Comparison of ENCODE assay signal across 14 cellular contexts in the genomic region with DNA sequence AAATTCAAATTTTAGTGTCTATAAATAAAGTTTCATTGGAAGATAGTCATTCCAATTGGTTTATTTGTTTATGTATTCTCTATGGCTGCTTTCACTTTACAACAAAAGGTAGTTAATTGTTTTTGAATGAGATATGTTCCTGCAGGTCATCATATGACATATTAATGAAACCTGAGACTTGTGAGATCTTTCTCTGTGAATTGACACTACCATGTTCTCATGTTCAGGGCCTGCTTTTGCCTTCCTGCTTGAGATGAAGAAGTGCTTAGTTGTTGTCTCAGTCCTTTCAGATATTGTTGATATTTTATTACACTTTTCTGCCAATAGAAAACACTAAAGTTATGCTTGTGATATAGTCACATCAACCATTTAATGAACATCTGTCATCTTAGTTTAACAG.
DNase-seq lines count a peak whose midpoint lies in the region; ATAC-seq, FAIRE-seq and TF ChIP-seq lines count a peak whose summit lies in the region.
"Had no signal": no experiment of that assay in that cellular context is flagged by ENCODE, and none has a peak within 500 bp of the region (broad histone marks: within the 10 kb centered on the region; RNA-seq: fewer than 3 reads in every experiment).

No MANE protein-coding gene starts in this region.

- no peak overlapping the region for H3K27ac ChIP-seq in CD4-positive, alpha-beta T cell (ENCODE audit: low read depth, low read length)
- H3K27ac ChIP-seq in HEK293 (ENCODE audit: extremely low read depth, low read depth, low read length) = no peak overlapping the region

- H3K4me1 Mint-ChIP-seq in CD4-positive, alpha-beta T cell (ENCODE audit: low read depth) = peaks cover 54% of the 10 kb centered on the region
- H3K4me1 Mint-ChIP-seq in T-cell = peaks cover 60 to 69% (median 62%) of the 10 kb centered on the region in 3 donors

- no peaks in the 10 kb centered on the region for H3K27me3 ChIP-seq in CD4-positive, alpha-beta T cell (ENCODE audit: control insufficient read depth, insufficient read depth, low read length)

- ATAC-seq in CD4-positive, alpha-beta T cell (ENCODE audit: poor library complexity) = no peak
- no peak for ATAC-seq in T-cell (replicated peaks in 1 of 4)
- ATAC-seq: activated CD8-positive, alpha-beta T cell treated with anti-CD3 and anti-CD28 coated beads for 36 hours; activated naive CD4-positive, alpha-beta T cell treated with anti-CD3 and anti-CD28 coated beads, Interleukin-2, amount 50 U/mL, for 72 hours; activated T-cell treated with anti-CD3 and anti-CD28 coated beads, Interleukin-2, amount 50 U/mL, for 4 hours; HepG2 had no signal

- intact Hi-C loops in CD4-positive, alpha-beta T cell (cut with DNase I, micrococcal nuclease) = loop anchor here in 1 of 2 experiments (10.0 kb wide), 1 partner anchor 133 kb away; the partner anchor contains the start of gene UTRN

- no peaks in the 10 kb centered on the region for H3K27me3 Mint-ChIP-seq in CD4-positive, alpha-beta T cell
- H3K27me3 Mint-ChIP-seq in T-cell = no peaks in the 10 kb centered on the region
- H3K27me3 Mint-ChIP-seq: activated CD8-positive, alpha-beta T cell treated with anti-CD3 and anti-CD28 coated beads for 36 hours; brain had no signal

- H3K4me1 ChIP-seq in HEK293 (ENCODE audit: control insufficient read depth, insufficient read depth, low read length) = peaks cover 4% of the 10 kb centered on the region

- POLR2A ChIA-PET in CD4-positive, alpha-beta T cell (lab: Charles Lee) = no interaction called here
- POLR2A ChIA-PET in HEK293 (lab: Yijun Ruan, JAX) (no interaction called here), T-cell (lab: Charles Lee) (no interaction called here)

- CTCF ChIA-PET in CD4-positive, alpha-beta T cell (lab: Charles Lee) = interaction anchor here (0.6 to 1.7 kb wide), 2 partner anchors 65 to 75 kb away, joined by 3 to 4 read pairs; no protein-coding TSS in a partner anchor
- CTCF ChIA-PET in HEK293 (lab: Yijun Ruan, JAX) (no interaction called here), T-cell (lab: Charles Lee) (no interaction called here)

- H3K9me3 ChIP-seq in CD4-positive, alpha-beta T cell (ENCODE audit: control insufficient read depth, low read length) = no peaks in the 10 kb centered on the region
- H3K9me3 ChIP-seq in HEK293 (ENCODE audit: control insufficient read depth, insufficient read depth, low read depth, low read length) = no peaks in the 10 kb centered on the region

- H3K4me3 Mint-ChIP-seq in CD4-positive, alpha-beta T cell = no peak overlapping the region
- H3K4me3 Mint-ChIP-seq in T-cell = no peak overlapping the region
- H3K4me3 Mint-ChIP-seq: activated CD8-positive, alpha-beta T cell treated with anti-CD3 and anti-CD28 coated beads for 36 hours; activated T-cell treated with anti-CD3 and anti-CD28 coated beads, Interleukin-2, amount 50 U/mL, for 4 hours; brain had no signal

- H3K36me3 Mint-ChIP-seq in CD4-positive, alpha-beta T cell (ENCODE audit: low read depth) = peaks cover 19% of the 10 kb centered on the region
- H3K36me3 Mint-ChIP-seq in T-cell = peaks cover 10% of the 10 kb centered on the region
- H3K36me3 Mint-ChIP-seq: brain had no signal

- no peak for DNase-seq in CD4-positive, alpha-beta T cell
- DNase-seq in T-cell (no peak), KG1 (lab: John Stamatoyannopoulos, UW) (no peak), NCI-H446 treated with DMSO at 0.1 percent for 48 hours (lab: John Stamatoyannopoulos, UW) (no peak), NCI-H1092 treated with DMSO at 0.1 percent for 48 hours (lab: John Stamatoyannopoulos, UW) (no peak), GM12892 (ENCODE audit: insufficient read length) (no peak)
- DNase-seq: activated CD8-positive, alpha-beta T cell treated with anti-CD3 and anti-CD28 coated beads for 36 hours; activated T-cell treated with anti-CD3 and anti-CD28 coated beads, Interleukin-2, amount 50 U/mL, for 4 hours; SW 1271 had no signal

- H3K36me3 ChIP-seq in HEK293 (ENCODE audit: control insufficient read depth in 2 of 2, insufficient read depth in 1 of 2, low read length in 2 of 2) = no peaks in the 10 kb centered on the region

- FAIRE-seq in islet of Langerhans (lab: Jason Lieb, UNC) (peak; percentile 49), GM12892 (lab: Jason Lieb, UNC) (no peak)
- FAIRE-seq: HepG2 had no signal

- no peak overlapping the region for H3K4me3 ChIP-seq in HEK293 (ENCODE audit: low read depth, low read length)

- TF ChIP-seq POLR2A in GM12892 (IDR thresholded peaks at IDR 0.05; ENCODE audit: low read depth, low read length) = no peak

- H3K9me3 Mint-ChIP-seq in CD4-positive, alpha-beta T cell = no peaks in the 10 kb centered on the region
- H3K9me3 Mint-ChIP-seq in T-cell = no peaks in the 10 kb centered on the region
- H3K9me3 Mint-ChIP-seq: activated CD8-positive, alpha-beta T cell treated with anti-CD3 and anti-CD28 coated beads for 36 hours; activated naive CD4-positive, alpha-beta T cell treated with anti-CD3 and anti-CD28 coated beads, Interleukin-2, amount 50 U/mL, for 72 hours; activated T-cell treated with anti-CD3 and anti-CD28 coated beads, Interleukin-2, amount 50 U/mL, for 4 hours; brain had no signal

- TF ChIP-seq CTCF in CD4-positive, alpha-beta T cell (IDR thresholded peaks at IDR 0.05) = no peak
- no peak for TF ChIP-seq CTCF in HEK293 (tag by site-specific recombination; IDR thresholded peaks at IDR 0.05)

- H3K27ac Mint-ChIP-seq in CD4-positive, alpha-beta T cell = peak overlapping the region; percentile 11
- peak overlapping the region; percentile 4 to 5 for H3K27ac Mint-ChIP-seq in T-cell
- H3K27ac Mint-ChIP-seq: activated CD8-positive, alpha-beta T cell treated with anti-CD3 and anti-CD28 coated beads for 36 hours; activated naive CD4-positive, alpha-beta T cell treated with anti-CD3 and anti-CD28 coated beads, Interleukin-2, amount 50 U/mL, for 72 hours; brain had no signal

TF ChIP-seq in HEK293, 187 proteins besides CTCF, POLR2A, EP300 and RAD21:
- TF ChIP-seq OSR2 (tag by site-specific recombination; IDR thresholded peaks at IDR 0.05) (peak; percentile 46; the same call in 1 of the 2 replicates), KLF7 (tag by site-specific recombination; IDR thresholded peaks at IDR 0.05; ENCODE audit: borderline replicate concordance) (no peak), SCRT2 (tag by site-specific recombination; IDR thresholded peaks at IDR 0.05) (no peak), KLF1 (tag by site-specific recombination; IDR thresholded peaks at IDR 0.05) (no peak), ZNF629 (tag by site-specific recombination; IDR thresholded peaks at IDR 0.05) (0 out of 2 replicates have a peak, but pooled peaks have one; percentile 14), SCRT1 (tag by site-specific recombination; IDR thresholded peaks at IDR 0.05; ENCODE audit: borderline replicate concordance) (no peak), PRDM6 (tag by site-specific recombination; IDR thresholded peaks at IDR 0.05) (peak; percentile 32)
- TF ChIP-seq, protein P1, sequence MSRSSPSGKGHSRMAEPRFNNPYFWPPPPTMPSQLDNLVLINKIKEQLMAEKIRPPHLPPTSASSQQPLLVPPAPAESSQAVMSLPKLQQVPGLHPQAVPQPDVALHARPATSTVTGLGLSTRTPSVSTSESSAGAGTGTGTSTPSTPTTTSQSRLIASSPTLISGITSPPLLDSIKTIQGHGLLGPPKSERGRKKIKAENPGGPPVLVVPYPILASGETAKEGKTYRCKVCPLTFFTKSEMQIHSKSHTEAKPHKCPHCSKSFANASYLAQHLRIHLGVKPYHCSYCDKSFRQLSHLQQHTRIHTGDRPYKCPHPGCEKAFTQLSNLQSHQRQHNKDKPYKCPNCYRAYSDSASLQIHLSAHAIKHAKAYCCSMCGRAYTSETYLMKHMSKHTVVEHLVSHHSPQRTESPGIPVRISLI (tag by site-specific recombination; IDR thresholded peaks at IDR 0.05) = no peak
